In genomic region chr7:5533821-5534367, GRCh38 we compare ENCODE assay signal across 14 cellular contexts. TPM values are rescaled to one million over a fixed set of nuclear protein-coding genes. Genes with fewer than 3 reads are reported as not detected.
DNase-seq lines count a peak whose midpoint lies in the region; ATAC-seq and TF ChIP-seq lines count a peak whose summit lies in the region.
"Had no signal": no experiment of that assay in that cellular context is flagged by ENCODE, and none has a peak within 500 bp of the region (broad histone marks: within the 10 kb centered on the region; RNA-seq: fewer than 3 reads in every experiment).

No MANE protein-coding gene starts in this region.

- POLR2A ChIA-PET in activated CD4-positive, alpha-beta memory T cell treated with anti-CD3 and anti-CD28 coated beads for 36 hours (lab: Charles Lee): interaction anchor here (1.5 to 1.6 kb wide), 2 partner anchors 14 to 167 kb away, joined by 3 to 5 read pairs; no protein-coding TSS in a partner anchor
- POLR2A ChIA-PET in activated CD4-positive, alpha-beta memory T cell treated with anti-CD3 and anti-CD28 coated beads, Interleukin-2, amount 10 ng/mL, durations not matched to agents 7 days and 5 days (lab: Charles Lee): interaction anchor here (1.7 kb wide), 1 partner anchor 10 kb away, joined by 9 read pairs; no protein-coding TSS in a partner anchor
- POLR2A ChIA-PET in T-cell (lab: Charles Lee): interaction anchor here (0.5 to 0.7 kb wide), 4 partner anchors 19 to 298 kb away, joined by 3 to 12 read pairs (median 4); no protein-coding TSS in a partner anchor

- H3K27me3 ChIP-seq in tibial artery: no peaks in the 10 kb centered on the region
- H3K27me3 ChIP-seq: colonic mucosa had no signal

- ATAC-seq in T-cell (replicated peaks in 1 of 4) (no peak), memory B cell (ENCODE audit: low read depth) (no peak)
- ATAC-seq: right cardiac atrium had no signal

- peaks cover 11% of the 10 kb centered on the region for H3K36me3 Mint-ChIP-seq in activated CD4-positive, alpha-beta memory T cell treated with anti-CD3 and anti-CD28 coated beads for 36 hours
- H3K36me3 Mint-ChIP-seq in activated CD4-positive, alpha-beta memory T cell treated with anti-CD3 and anti-CD28 coated beads, Interleukin-2, amount 10 ng/mL, durations not matched to agents 7 days and 5 days (ENCODE audit: low read depth): peaks cover 11% of the 10 kb centered on the region
- H3K36me3 Mint-ChIP-seq in T-cell: peaks cover 3% of the 10 kb centered on the region
- peaks cover 5% of the 10 kb centered on the region for H3K36me3 Mint-ChIP-seq in memory B cell

- H3K4me1 Mint-ChIP-seq in activated CD4-positive, alpha-beta memory T cell treated with anti-CD3 and anti-CD28 coated beads for 36 hours (ENCODE audit: low read depth): peaks cover 17% of the 10 kb centered on the region
- peaks cover 27% of the 10 kb centered on the region for H3K4me1 Mint-ChIP-seq in activated CD4-positive, alpha-beta memory T cell treated with anti-CD3 and anti-CD28 coated beads, Interleukin-2, amount 10 ng/mL, durations not matched to agents 7 days and 5 days
- H3K4me1 Mint-ChIP-seq in T-cell (peaks cover 19 to 33% (median 30%) of the 10 kb centered on the region in 3 donors), memory B cell (peaks cover 23% of the 10 kb centered on the region)

- H3K27ac Mint-ChIP-seq in activated CD4-positive, alpha-beta memory T cell treated with anti-CD3 and anti-CD28 coated beads for 36 hours: peak overlapping the region; percentile 97
- H3K27ac Mint-ChIP-seq in activated CD4-positive, alpha-beta memory T cell treated with anti-CD3 and anti-CD28 coated beads, Interleukin-2, amount 10 ng/mL, durations not matched to agents 7 days and 5 days: no peak overlapping the region
- H3K27ac Mint-ChIP-seq in T-cell (peak overlapping the region; percentile 97), memory B cell (peak overlapping the region; percentile 95)

- TF ChIP-seq CTCF in tibial artery (IDR thresholded peaks at IDR 0.05): no peak

- intact Hi-C loops in activated CD4-positive, alpha-beta memory T cell treated with anti-CD3 and anti-CD28 coated beads for 36 hours (cut with micrococcal nuclease): no loop called here
- intact Hi-C loops in tibial artery (cut with DNase I; ENCODE audit: low total_unique reads): no loop called here

- CTCF ChIA-PET in activated CD4-positive, alpha-beta memory T cell treated with anti-CD3 and anti-CD28 coated beads for 36 hours (lab: Charles Lee): interaction anchor here (1.1 to 1.6 kb wide), 2 partner anchors 10 to 170 kb away, joined by 3 to 8 read pairs; no protein-coding TSS in a partner anchor
- CTCF ChIA-PET in activated CD4-positive, alpha-beta memory T cell treated with anti-CD3 and anti-CD28 coated beads, Interleukin-2, amount 10 ng/mL, durations not matched to agents 7 days and 5 days (lab: Charles Lee): interaction anchor here (0.7 to 2.1 kb wide), 4 partner anchors 9 to 147 kb away, joined by 3 to 9 read pairs (median 5); no protein-coding TSS in a partner anchor
- CTCF ChIA-PET in T-cell (lab: Charles Lee): interaction anchor here in 1 of 2 donors (0.6 kb wide), 2 partner anchors 17 to 98 kb away, joined by 3 to 5 read pairs; no protein-coding TSS in a partner anchor

- no peaks in the 10 kb centered on the region for H3K9me3 Mint-ChIP-seq in activated CD4-positive, alpha-beta memory T cell treated with anti-CD3 and anti-CD28 coated beads for 36 hours
- H3K9me3 Mint-ChIP-seq in activated CD4-positive, alpha-beta memory T cell treated with anti-CD3 and anti-CD28 coated beads, Interleukin-2, amount 10 ng/mL, durations not matched to agents 7 days and 5 days: no peaks in the 10 kb centered on the region
- no peaks in the 10 kb centered on the region for H3K9me3 Mint-ChIP-seq in T-cell
- no peaks in the 10 kb centered on the region for H3K9me3 Mint-ChIP-seq in memory B cell
- H3K9me3 Mint-ChIP-seq: activated naive CD8-positive, alpha-beta T cell treated with anti-CD3 and anti-CD28 coated beads, Interleukin-2, amount 10 ng/mL, durations not matched to agents 7 days and 5 days had no signal

- DNase-seq in activated CD4-positive, alpha-beta memory T cell treated with anti-CD3 and anti-CD28 coated beads for 36 hours: no peak
- no peak for DNase-seq in activated CD4-positive, alpha-beta memory T cell treated with anti-CD3 and anti-CD28 coated beads, Interleukin-2, amount 10 ng/mL, durations not matched to agents 7 days and 5 days
- no peak for DNase-seq in T-cell
- DNase-seq in memory B cell (ENCODE audit: low spot score in 2 of 2): no peak
- no peak for DNase-seq in tibial artery
- DNase-seq in superior temporal gyrus (ENCODE audit: extremely low spot score): no peak
- no peak for DNase-seq in SIG-M5 treated with dmso at 0.1 percent for 504 hours (lab: John Stamatoyannopoulos, UW; ENCODE audit: unreplicated experiment)
- DNase-seq in NCI-H146 treated with DMSO at 0.1 percent for 48 hours (lab: John Stamatoyannopoulos, UW; ENCODE audit: unreplicated experiment): no peak
- DNase-seq: activated naive CD8-positive, alpha-beta T cell treated with anti-CD3 and anti-CD28 coated beads, Interleukin-2, amount 10 ng/mL, durations not matched to agents 7 days and 5 days; colonic mucosa; DND-41; OCI-M1; right cardiac atrium had no signal

- H3K27ac ChIP-seq in tibial artery: peak overlapping the region; percentile 97 to 98
- H3K27ac ChIP-seq: KMS-11 had no signal

- H3K9me3 ChIP-seq in tibial artery: no peaks in the 10 kb centered on the region
- H3K9me3 ChIP-seq: colonic mucosa had no signal

- peaks cover 0 to 23% (median 19%) of the 10 kb centered on the region in 4 donors for H3K4me1 ChIP-seq in tibial artery

- H3K4me3 Mint-ChIP-seq in activated CD4-positive, alpha-beta memory T cell treated with anti-CD3 and anti-CD28 coated beads for 36 hours: no peak overlapping the region
- no peak overlapping the region for H3K4me3 Mint-ChIP-seq in activated CD4-positive, alpha-beta memory T cell treated with anti-CD3 and anti-CD28 coated beads, Interleukin-2, amount 10 ng/mL, durations not matched to agents 7 days and 5 days
- peak overlapping the region in 1 of 3 donors; percentile 98 for H3K4me3 Mint-ChIP-seq in T-cell
- peak overlapping the region; percentile 90 for H3K4me3 Mint-ChIP-seq in memory B cell

- H3K36me3 ChIP-seq in tibial artery: peaks cover 7 to 15% (median 14%) of the 10 kb centered on the region in 3 donors

- H3K27me3 Mint-ChIP-seq in activated CD4-positive, alpha-beta memory T cell treated with anti-CD3 and anti-CD28 coated beads for 36 hours: peaks cover 3% of the 10 kb centered on the region
- peaks cover 3% of the 10 kb centered on the region for H3K27me3 Mint-ChIP-seq in activated CD4-positive, alpha-beta memory T cell treated with anti-CD3 and anti-CD28 coated beads, Interleukin-2, amount 10 ng/mL, durations not matched to agents 7 days and 5 days
- H3K27me3 Mint-ChIP-seq in T-cell (no peaks in the 10 kb centered on the region), memory B cell (no peaks in the 10 kb centered on the region)
- H3K27me3 Mint-ChIP-seq: activated naive CD8-positive, alpha-beta T cell treated with anti-CD3 and anti-CD28 coated beads, Interleukin-2, amount 10 ng/mL, durations not matched to agents 7 days and 5 days had no signal

- no peak overlapping the region for H3K4me3 ChIP-seq in tibial artery

RNA-seq across cellular contexts. Expression of gene ACTB, which starts 3.5 kb away (rescaled TPM):
- 1,000 to 10,000 TPM; 9,547 to 9,912 TPM for total RNA-seq in activated CD4-positive, alpha-beta memory T cell treated with anti-CD3 and anti-CD28 coated beads for 36 hours
- total RNA-seq in activated CD4-positive, alpha-beta memory T cell treated with anti-CD3 and anti-CD28 coated beads, Interleukin-2, amount 10 ng/mL, durations not matched to agents 7 days and 5 days: over 10,000 TPM; 11,429 to 11,435 TPM
- 1,000 to 10,000 TPM; 3,072 to 3,822 (median 3,615) TPM for total RNA-seq in T-cell

RNA-seq across cellular contexts. Expression of gene FBXL18, which starts 20.3 kb away (rescaled TPM):
- 1 to 10 TPM; 8.1 to 8.2 TPM for total RNA-seq in activated CD4-positive, alpha-beta memory T cell treated with anti-CD3 and anti-CD28 coated beads for 36 hours
- total RNA-seq in activated CD4-positive, alpha-beta memory T cell treated with anti-CD3 and anti-CD28 coated beads, Interleukin-2, amount 10 ng/mL, durations not matched to agents 7 days and 5 days: 10 to 100 TPM in 1 of 2 experiments, 1 to 10 TPM in 1; 9.4 to 10.1 TPM
- total RNA-seq in T-cell: 10 to 100 TPM in 3 of 5 donors, 1 to 10 TPM in 2; 8.1 to 14.1 (median 12.0) TPM

RNA-seq across cellular contexts. Expression of gene FSCN1, which starts 58.7 kb away (rescaled TPM):
- 10 to 100 TPM in 1 of 2 experiments, 1 to 10 TPM in 1; 9.2 to 10.9 TPM for total RNA-seq in activated CD4-positive, alpha-beta memory T cell treated with anti-CD3 and anti-CD28 coated beads for 36 hours
- 10 to 100 TPM in 1 of 2 experiments, 1 to 10 TPM in 1; 9.7 to 11.1 TPM for total RNA-seq in activated CD4-positive, alpha-beta memory T cell treated with anti-CD3 and anti-CD28 coated beads, Interleukin-2, amount 10 ng/mL, durations not matched to agents 7 days and 5 days
- 1 to 10 TPM; 4.6 to 6.4 (median 5.7) TPM for total RNA-seq in T-cell
